In the genomic region with DNA sequence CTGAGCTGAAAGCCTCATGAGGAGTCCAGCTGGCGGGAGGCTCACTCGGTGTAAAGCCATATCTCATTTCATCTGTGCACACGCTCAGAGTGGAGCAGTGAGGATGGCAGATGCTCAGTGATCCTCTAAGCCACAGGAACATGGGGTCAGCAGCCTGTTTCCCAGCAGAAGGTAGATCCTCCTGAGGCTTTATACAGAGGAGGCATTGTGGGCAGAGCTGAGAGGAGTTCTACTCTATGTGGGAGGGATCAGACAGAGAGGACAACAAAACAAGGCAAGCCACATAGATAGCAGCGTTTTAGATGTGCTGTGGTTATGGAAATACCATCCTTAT, we compare ENCODE assay signal across 1 cellular context.
TF ChIP-seq lines count a peak whose summit lies in the region.

No MANE protein-coding gene starts in this region.

TF ChIP-seq in WTC11, 78 proteins besides CTCF, POLR2A, EP300 and RAD21:
- TF ChIP-seq, protein P1, sequence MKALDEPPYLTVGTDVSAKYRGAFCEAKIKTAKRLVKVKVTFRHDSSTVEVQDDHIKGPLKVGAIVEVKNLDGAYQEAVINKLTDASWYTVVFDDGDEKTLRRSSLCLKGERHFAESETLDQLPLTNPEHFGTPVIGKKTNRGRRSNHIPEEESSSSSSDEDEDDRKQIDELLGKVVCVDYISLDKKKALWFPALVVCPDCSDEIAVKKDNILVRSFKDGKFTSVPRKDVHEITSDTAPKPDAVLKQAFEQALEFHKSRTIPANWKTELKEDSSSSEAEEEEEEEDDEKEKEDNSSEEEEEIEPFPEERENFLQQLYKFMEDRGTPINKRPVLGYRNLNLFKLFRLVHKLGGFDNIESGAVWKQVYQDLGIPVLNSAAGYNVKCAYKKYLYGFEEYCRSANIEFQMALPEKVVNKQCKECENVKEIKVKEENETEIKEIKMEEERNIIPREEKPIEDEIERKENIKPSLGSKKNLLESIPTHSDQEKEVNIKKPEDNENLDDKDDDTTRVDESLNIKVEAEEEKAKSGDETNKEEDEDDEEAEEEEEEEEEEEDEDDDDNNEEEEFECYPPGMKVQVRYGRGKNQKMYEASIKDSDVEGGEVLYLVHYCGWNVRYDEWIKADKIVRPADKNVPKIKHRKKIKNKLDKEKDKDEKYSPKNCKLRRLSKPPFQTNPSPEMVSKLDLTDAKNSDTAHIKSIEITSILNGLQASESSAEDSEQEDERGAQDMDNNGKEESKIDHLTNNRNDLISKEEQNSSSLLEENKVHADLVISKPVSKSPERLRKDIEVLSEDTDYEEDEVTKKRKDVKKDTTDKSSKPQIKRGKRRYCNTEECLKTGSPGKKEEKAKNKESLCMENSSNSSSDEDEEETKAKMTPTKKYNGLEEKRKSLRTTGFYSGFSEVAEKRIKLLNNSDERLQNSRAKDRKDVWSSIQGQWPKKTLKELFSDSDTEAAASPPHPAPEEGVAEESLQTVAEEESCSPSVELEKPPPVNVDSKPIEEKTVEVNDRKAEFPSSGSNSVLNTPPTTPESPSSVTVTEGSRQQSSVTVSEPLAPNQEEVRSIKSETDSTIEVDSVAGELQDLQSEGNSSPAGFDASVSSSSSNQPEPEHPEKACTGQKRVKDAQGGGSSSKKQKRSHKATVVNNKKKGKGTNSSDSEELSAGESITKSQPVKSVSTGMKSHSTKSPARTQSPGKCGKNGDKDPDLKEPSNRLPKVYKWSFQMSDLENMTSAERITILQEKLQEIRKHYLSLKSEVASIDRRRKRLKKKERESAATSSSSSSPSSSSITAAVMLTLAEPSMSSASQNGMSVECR (CRISPR knock-in tag; IDR thresholded peaks at IDR 0.05; ENCODE audit: borderline replicate concordance): no peak
- TF ChIP-seq, protein P2, sequence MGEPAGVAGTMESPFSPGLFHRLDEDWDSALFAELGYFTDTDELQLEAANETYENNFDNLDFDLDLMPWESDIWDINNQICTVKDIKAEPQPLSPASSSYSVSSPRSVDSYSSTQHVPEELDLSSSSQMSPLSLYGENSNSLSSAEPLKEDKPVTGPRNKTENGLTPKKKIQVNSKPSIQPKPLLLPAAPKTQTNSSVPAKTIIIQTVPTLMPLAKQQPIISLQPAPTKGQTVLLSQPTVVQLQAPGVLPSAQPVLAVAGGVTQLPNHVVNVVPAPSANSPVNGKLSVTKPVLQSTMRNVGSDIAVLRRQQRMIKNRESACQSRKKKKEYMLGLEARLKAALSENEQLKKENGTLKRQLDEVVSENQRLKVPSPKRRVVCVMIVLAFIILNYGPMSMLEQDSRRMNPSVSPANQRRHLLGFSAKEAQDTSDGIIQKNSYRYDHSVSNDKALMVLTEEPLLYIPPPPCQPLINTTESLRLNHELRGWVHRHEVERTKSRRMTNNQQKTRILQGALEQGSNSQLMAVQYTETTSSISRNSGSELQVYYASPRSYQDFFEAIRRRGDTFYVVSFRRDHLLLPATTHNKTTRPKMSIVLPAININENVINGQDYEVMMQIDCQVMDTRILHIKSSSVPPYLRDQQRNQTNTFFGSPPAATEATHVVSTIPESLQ (CRISPR knock-in tag; IDR thresholded peaks at IDR 0.05): no peak
- TF ChIP-seq PRRX2 (CRISPR knock-in tag; IDR thresholded peaks at IDR 0.05) (no peak), SOX15 (CRISPR knock-in tag; IDR thresholded peaks at IDR 0.05) (no peak), NFYB (CRISPR knock-in tag; conservative IDR thresholded peaks at IDR 0.05; ENCODE audit: low read depth) (no peak), ZNF317 (CRISPR knock-in tag; IDR thresholded peaks at IDR 0.05; ENCODE audit: borderline replicate concordance, low read depth) (no peak), TEAD1 (CRISPR knock-in tag; IDR thresholded peaks at IDR 0.05) (no peak), ZNF671 (CRISPR knock-in tag; IDR thresholded peaks at IDR 0.05) (no peak), CREM (CRISPR knock-in tag; IDR thresholded peaks at IDR 0.05) (no peak), ETV6 (CRISPR knock-in tag; IDR thresholded peaks at IDR 0.05) (no peak), NFE2L1 (CRISPR knock-in tag; IDR thresholded peaks at IDR 0.05) (no peak), SP1 (CRISPR knock-in tag; conservative IDR thresholded peaks at IDR 0.05) (no peak), ZNF121 (CRISPR knock-in tag; IDR thresholded peaks at IDR 0.05) (no peak)
- TF ChIP-seq, protein P3, sequence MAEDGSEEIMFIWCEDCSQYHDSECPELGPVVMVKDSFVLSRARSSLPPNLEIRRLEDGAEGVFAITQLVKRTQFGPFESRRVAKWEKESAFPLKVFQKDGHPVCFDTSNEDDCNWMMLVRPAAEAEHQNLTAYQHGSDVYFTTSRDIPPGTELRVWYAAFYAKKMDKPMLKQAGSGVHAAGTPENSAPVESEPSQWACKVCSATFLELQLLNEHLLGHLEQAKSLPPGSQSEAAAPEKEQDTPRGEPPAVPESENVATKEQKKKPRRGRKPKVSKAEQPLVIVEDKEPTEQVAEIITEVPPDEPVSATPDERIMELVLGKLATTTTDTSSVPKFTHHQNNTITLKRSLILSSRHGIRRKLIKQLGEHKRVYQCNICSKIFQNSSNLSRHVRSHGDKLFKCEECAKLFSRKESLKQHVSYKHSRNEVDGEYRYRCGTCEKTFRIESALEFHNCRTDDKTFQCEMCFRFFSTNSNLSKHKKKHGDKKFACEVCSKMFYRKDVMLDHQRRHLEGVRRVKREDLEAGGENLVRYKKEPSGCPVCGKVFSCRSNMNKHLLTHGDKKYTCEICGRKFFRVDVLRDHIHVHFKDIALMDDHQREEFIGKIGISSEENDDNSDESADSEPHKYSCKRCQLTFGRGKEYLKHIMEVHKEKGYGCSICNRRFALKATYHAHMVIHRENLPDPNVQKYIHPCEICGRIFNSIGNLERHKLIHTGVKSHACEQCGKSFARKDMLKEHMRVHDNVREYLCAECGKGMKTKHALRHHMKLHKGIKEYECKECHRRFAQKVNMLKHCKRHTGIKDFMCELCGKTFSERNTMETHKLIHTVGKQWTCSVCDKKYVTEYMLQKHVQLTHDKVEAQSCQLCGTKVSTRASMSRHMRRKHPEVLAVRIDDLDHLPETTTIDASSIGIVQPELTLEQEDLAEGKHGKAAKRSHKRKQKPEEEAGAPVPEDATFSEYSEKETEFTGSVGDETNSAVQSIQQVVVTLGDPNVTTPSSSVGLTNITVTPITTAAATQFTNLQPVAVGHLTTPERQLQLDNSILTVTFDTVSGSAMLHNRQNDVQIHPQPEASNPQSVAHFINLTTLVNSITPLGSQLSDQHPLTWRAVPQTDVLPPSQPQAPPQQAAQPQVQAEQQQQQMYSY (CRISPR knock-in tag; IDR thresholded peaks at IDR 0.05): no peak
- TF ChIP-seq, protein P4, sequence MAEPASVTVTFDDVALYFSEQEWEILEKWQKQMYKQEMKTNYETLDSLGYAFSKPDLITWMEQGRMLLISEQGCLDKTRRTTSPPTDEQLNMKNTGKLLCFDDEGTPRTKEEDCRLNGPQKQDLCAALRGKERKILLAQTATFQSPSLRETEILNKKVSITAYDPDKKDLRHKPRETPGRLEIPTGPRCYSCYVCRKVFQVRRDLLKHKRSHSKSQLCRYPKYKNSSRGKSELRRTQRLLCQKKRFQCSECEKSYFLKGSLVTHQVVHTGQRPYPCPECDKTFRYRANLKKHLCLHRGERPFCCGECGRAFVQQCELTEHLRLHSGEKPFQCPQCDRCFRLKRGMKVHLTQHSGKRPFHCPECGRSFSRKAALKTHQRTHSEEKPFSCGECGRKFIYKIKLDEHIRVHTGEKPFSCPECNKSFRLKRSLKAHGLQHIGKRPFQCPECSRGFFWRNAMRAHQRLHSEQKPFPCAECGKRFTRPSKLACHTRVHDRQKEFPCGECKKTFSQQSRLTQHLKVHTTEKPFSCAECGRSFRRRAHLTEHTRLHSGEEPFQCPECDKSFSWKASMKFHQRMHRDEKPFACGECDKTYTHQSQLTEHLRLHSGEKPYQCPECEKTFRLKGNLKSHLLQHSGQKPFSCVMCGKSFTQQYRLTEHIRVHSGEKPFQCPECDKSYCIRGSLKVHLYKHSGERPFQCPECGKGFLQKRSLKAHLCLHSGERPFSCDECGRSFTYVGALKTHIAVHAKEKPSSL (CRISPR knock-in tag; conservative IDR thresholded peaks at IDR 0.05): no peak
- TF ChIP-seq, protein P5, sequence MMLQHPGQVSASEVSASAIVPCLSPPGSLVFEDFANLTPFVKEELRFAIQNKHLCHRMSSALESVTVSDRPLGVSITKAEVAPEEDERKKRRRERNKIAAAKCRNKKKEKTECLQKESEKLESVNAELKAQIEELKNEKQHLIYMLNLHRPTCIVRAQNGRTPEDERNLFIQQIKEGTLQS (CRISPR knock-in tag; conservative IDR thresholded peaks at IDR 0.05): no peak
- TF ChIP-seq, protein P6, sequence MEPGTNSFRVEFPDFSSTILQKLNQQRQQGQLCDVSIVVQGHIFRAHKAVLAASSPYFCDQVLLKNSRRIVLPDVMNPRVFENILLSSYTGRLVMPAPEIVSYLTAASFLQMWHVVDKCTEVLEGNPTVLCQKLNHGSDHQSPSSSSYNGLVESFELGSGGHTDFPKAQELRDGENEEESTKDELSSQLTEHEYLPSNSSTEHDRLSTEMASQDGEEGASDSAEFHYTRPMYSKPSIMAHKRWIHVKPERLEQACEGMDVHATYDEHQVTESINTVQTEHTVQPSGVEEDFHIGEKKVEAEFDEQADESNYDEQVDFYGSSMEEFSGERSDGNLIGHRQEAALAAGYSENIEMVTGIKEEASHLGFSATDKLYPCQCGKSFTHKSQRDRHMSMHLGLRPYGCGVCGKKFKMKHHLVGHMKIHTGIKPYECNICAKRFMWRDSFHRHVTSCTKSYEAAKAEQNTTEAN (CRISPR knock-in tag; IDR thresholded peaks at IDR 0.05): no peak
- TF ChIP-seq, protein P7, sequence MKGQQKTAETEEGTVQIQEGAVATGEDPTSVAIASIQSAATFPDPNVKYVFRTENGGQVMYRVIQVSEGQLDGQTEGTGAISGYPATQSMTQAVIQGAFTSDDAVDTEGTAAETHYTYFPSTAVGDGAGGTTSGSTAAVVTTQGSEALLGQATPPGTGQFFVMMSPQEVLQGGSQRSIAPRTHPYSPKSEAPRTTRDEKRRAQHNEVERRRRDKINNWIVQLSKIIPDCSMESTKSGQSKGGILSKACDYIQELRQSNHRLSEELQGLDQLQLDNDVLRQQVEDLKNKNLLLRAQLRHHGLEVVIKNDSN (CRISPR knock-in tag; IDR thresholded peaks at IDR 0.05): no peak
- TF ChIP-seq, protein P8, sequence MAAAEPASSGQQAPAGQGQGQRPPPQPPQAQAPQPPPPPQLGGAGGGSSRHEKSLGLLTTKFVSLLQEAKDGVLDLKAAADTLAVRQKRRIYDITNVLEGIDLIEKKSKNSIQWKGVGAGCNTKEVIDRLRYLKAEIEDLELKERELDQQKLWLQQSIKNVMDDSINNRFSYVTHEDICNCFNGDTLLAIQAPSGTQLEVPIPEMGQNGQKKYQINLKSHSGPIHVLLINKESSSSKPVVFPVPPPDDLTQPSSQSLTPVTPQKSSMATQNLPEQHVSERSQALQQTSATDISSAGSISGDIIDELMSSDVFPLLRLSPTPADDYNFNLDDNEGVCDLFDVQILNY (CRISPR knock-in tag; IDR thresholded peaks at IDR 0.05): no peak
TF ChIP-seq in WTC11: peak in this region for 0.
